In genomic region chr3:173589116-173589515, GRCh38 we compare ENCODE assay signal across 27 cellular contexts.
"Had no signal": no experiment of that assay in that cellular context is flagged by ENCODE, and none has a peak within 500 bp of the region (broad histone marks: within the 10 kb centered on the region; RNA-seq: fewer than 3 reads in every experiment).

No MANE protein-coding gene starts in this region.

- H3K9ac ChIP-seq: neural progenitor cell, parathyroid adenoma had no signal

- H3K4me3 ChIP-seq: neural progenitor cell, ovary, psoas muscle, right lobe of liver, sigmoid colon, spleen, stomach, suprapubic skin, testis, tibial artery, transverse colon, upper lobe of right lung, uterus had no signal

- H3K9me3 ChIP-seq: ovary, psoas muscle, right lobe of liver, sigmoid colon, spleen, stomach, suprapubic skin, testis, tibial artery, transverse colon, upper lobe of right lung, uterus had no signal

- H3K27ac ChIP-seq: neural progenitor cell, ovary, parathyroid adenoma, psoas muscle, right lobe of liver, sigmoid colon, spleen, stomach, suprapubic skin, testis, tibial artery, transverse colon, upper lobe of right lung, uterus had no signal

- H3K36me3 ChIP-seq: neural progenitor cell, ovary, right lobe of liver, sigmoid colon, spleen, stomach, suprapubic skin, tibial artery, transverse colon, upper lobe of right lung, uterus had no signal

- DNase-seq: naive thymus-derived CD4-positive, alpha-beta T cell; natural killer cell; occipital lobe; ovary; posterior cingulate gyrus; psoas muscle; right cardiac atrium; right lobe of liver; sigmoid colon; small intestine; spleen; stimulated activated CD4-positive, alpha-beta T cell treated with anti-CD3 and anti-CD28 coated beads, Interleukin-12 subunit alpha, Interleukin-12 subunit beta, amount 100 ng/mL, for 4 hours; stimulated activated CD4-positive, alpha-beta T cell treated with anti-CD3 and anti-CD28 coated beads, Interleukin-1b, Interleukin-23, amount 100 ng/mL, for 48 hours; stimulated activated CD4-positive, alpha-beta T cell treated with anti-CD3 and anti-CD28 coated beads, Interleukin-4, amount 100 ng/mL, for 1 hour; stimulated activated CD4-positive, alpha-beta T cell treated with anti-CD3 and anti-CD28 coated beads, Interleukin-4, amount 100 ng/mL, for 4 hours; stimulated activated CD8-positive, alpha-beta memory T cell treated with anti-CD3 and anti-CD28 coated beads, Interleukin-4, amount 100 ng/mL, for 48 hours; stimulated activated naive CD4-positive, alpha-beta T cell treated with Interleukin-2 at 50 U/mL for 16 hours; stomach; testis; tibial artery; transverse colon; upper lobe of right lung; uterus had no signal

- ATAC-seq: naive thymus-derived CD4-positive, alpha-beta T cell; natural killer cell; psoas muscle; right cardiac atrium; right lobe of liver; stimulated activated memory B cell treated with anti-CD40 and anti-IgM and Interleukin-4, amounts not matched to agents 10 μg/mL and 1 μg/mL and 100 μg/mL, for 72 hours; upper lobe of right lung had no signal
